Comparison of ENCODE assay signal across 11 cellular contexts in genomic region chr5:170861295-170861854, GRCh38. TPM values are rescaled to one million over a fixed set of nuclear protein-coding genes. Genes with fewer than 3 reads are reported as not detected.
DNase-seq lines count a peak whose midpoint lies in the region; ATAC-seq, FAIRE-seq and TF ChIP-seq lines count a peak whose summit lies in the region.
"Had no signal": no experiment of that assay in that cellular context is flagged by ENCODE, and none has a peak within 500 bp of the region (broad histone marks: within the 10 kb centered on the region; RNA-seq: fewer than 3 reads in every experiment).

No MANE protein-coding gene starts in this region.

- no peak overlapping the region for H2BK120ac ChIP-seq in H1 (replicated peaks; ENCODE audit: low read depth, low read length)

- H4K5ac ChIP-seq in H1 (ENCODE audit: insufficient read length, low read depth, low read length) = peak overlapping the region; percentile 37

- H3K27me3 Mint-ChIP-seq in natural killer cell treated with Interleukin-12 subunit alpha and Interleukin-12 subunit beta and Interleukin-15 and Interleukin-18, amount 100 ng/mL, for 72 hours = peaks cover 7 to 20% of the 10 kb centered on the region in 2 donors

- POLR2A ChIA-PET in H1 (lab: Charles Lee; ENCODE audit: partially characterized antibody) = no interaction called here

- H2AK5ac ChIP-seq in H1 (ENCODE audit: low read depth, low read length) = no peak overlapping the region

- peaks cover 2 to 6% of the 10 kb centered on the region in 2 experiments for H4K20me1 ChIP-seq in H1 (replicated peaks in 1 of 2; ENCODE audit: control insufficient read depth in 1 of 2, insufficient read depth in 2 of 2, low read length in 2 of 2)

- no peak for TF ChIP-seq POLR2A in H1 (IDR thresholded peaks at IDR 0.05; ENCODE audit: control extremely low read depth in 1 of 2, low read depth in 2 of 2, low read length in 2 of 2)

- H3K4me1 ChIP-seq in HUES48 (ENCODE audit: control insufficient read depth, insufficient read depth, low read length) (peaks cover 17% of the 10 kb centered on the region; the same call in 1 of the 2 replicates), H1 (replicated peaks in 1 of 4; ENCODE audit: control insufficient read depth in 3 of 4, insufficient read depth in 4 of 4, low read length in 3 of 4) (peaks cover 0 to 5% (median 1%) of the 10 kb centered on the region in 4 experiments; a peak in 2 of 7 replicates)

- peak overlapping the region; percentile 22 to 85; a peak in 2 of 4 replicates for H3K4me2 ChIP-seq in H1 (ENCODE audit: insufficient read depth in 1 of 2, low read depth in 2 of 2, low read length in 2 of 2)

- no peak overlapping the region for H2BK15ac ChIP-seq in H1 (ENCODE audit: low read length)

- H3K4me3 Mint-ChIP-seq in natural killer cell treated with Interleukin-12 subunit alpha and Interleukin-12 subunit beta and Interleukin-15 and Interleukin-18, amount 100 ng/mL, for 72 hours = peak overlapping the region; percentile 75
- H3K4me3 Mint-ChIP-seq: activated T-cell treated with anti-CD3 and anti-CD28 coated beads, Interleukin-2, amount 50 U/mL, for 24 hours had no signal

- no peak for TF ChIP-seq RAD21 in H1 (IDR thresholded peaks at IDR 0.05 in 1 of 2, conservative IDR thresholded peaks at IDR 0.05 in 1 of 2; ENCODE audit: low read depth in 2 of 2, low read length in 2 of 2)

- peaks cover 7% of the 10 kb centered on the region for H3K9me3 Mint-ChIP-seq in natural killer cell treated with Interleukin-12 subunit alpha and Interleukin-12 subunit beta and Interleukin-15 and Interleukin-18, amount 100 ng/mL, for 72 hours

- peak overlapping the region; percentile 89 for H3K27ac ChIP-seq in 22Rv1
- no peak overlapping the region for H3K27ac ChIP-seq in HUES48 (ENCODE audit: low read depth, low read length)
- H3K27ac ChIP-seq in H1 (ENCODE audit: low read depth, low read length) = no peak overlapping the region

- H3K27me3 ChIP-seq in HUES48 (ENCODE audit: control insufficient read depth, insufficient read depth, low read length) = peaks cover 9% of the 10 kb centered on the region
- peaks cover 0 to 3% (median 1%) of the 10 kb centered on the region in 4 experiments; a peak in 3 of 7 replicates for H3K27me3 ChIP-seq in H1 (replicated peaks in 1 of 4; ENCODE audit: control insufficient read depth in 3 of 4, extremely low read depth in 1 of 4, insufficient read depth in 3 of 4, low read length in 3 of 4)

- no peak overlapping the region for H3K23ac ChIP-seq in H1 (ENCODE audit: insufficient read length)

- H2BK20ac ChIP-seq in H1 (ENCODE audit: low read length) = no peak overlapping the region

- no peak overlapping the region for H3K18ac ChIP-seq in H1 (ENCODE audit: extremely low read depth, low read length)

- H3K27ac Mint-ChIP-seq in natural killer cell treated with Interleukin-12 subunit alpha and Interleukin-12 subunit beta and Interleukin-15 and Interleukin-18, amount 100 ng/mL, for 72 hours = peak overlapping the region; percentile 10 to 74
- H3K27ac Mint-ChIP-seq: activated T-cell treated with anti-CD3 and anti-CD28 coated beads, Interleukin-2, amount 50 U/mL, for 24 hours had no signal

- H3K36me3 ChIP-seq in HUES48 (ENCODE audit: control insufficient read depth, insufficient read depth, low read length) (no peaks in the 10 kb centered on the region), H1 (ENCODE audit: control insufficient read depth in 2 of 4, insufficient read depth in 4 of 4, low read length in 3 of 4) (no peaks in the 10 kb centered on the region)

- no peak overlapping the region for H4K91ac ChIP-seq in H1 (replicated peaks; ENCODE audit: insufficient read length, low read length)

- TF ChIP-seq CTCF in 22Rv1 (IDR thresholded peaks at IDR 0.05) = no peak
- no peak for TF ChIP-seq CTCF in H1 (IDR thresholded peaks at IDR 0.05; ENCODE audit: control extremely low read depth in 1 of 3, insufficient read depth in 1 of 3, low read depth in 1 of 3, low read length in 3 of 3)

- FAIRE-seq in H1 (lab: Jason Lieb, UNC) = no peak
- FAIRE-seq: K562 had no signal

- CTCF ChIA-PET in H1 (lab: Charles Lee; ENCODE audit: partially characterized antibody) = interaction anchor here (0.6 to 0.8 kb wide), 2 partner anchors 74 to 1865 kb away, joined by 3 read pairs; no protein-coding TSS in a partner anchor

- H3K4me1 Mint-ChIP-seq in natural killer cell treated with Interleukin-12 subunit alpha and Interleukin-12 subunit beta and Interleukin-15 and Interleukin-18, amount 100 ng/mL, for 72 hours (ENCODE audit: low read depth in 2 of 2) = peaks cover 13 to 15% of the 10 kb centered on the region in 2 donors

- no peak overlapping the region for H3K14ac ChIP-seq in H1 (ENCODE audit: insufficient read length)

- H3K79me1 ChIP-seq in H1 (ENCODE audit: low read depth, low read length) = peaks cover 4% of the 10 kb centered on the region; the same call in 1 of the 2 replicates

- H2BK12ac ChIP-seq in H1 (ENCODE audit: low read depth, low read length) = peak overlapping the region; percentile 28; the same call in 1 of the 2 replicates

- TF ChIP-seq EP300 in H1 (IDR thresholded peaks at IDR 0.05; ENCODE audit: borderline replicate concordance in 1 of 2, low read depth in 2 of 2, low read length in 2 of 2) = no peak

- peaks cover 26% of the 10 kb centered on the region for H3K36me3 Mint-ChIP-seq in natural killer cell treated with Interleukin-12 subunit alpha and Interleukin-12 subunit beta and Interleukin-15 and Interleukin-18, amount 100 ng/mL, for 72 hours

- no peak overlapping the region; the same call in 1 of the 2 replicates for H4K8ac ChIP-seq in H1 (ENCODE audit: extremely low read depth, insufficient read depth, low read length)

- ATAC-seq in natural killer cell treated with Interleukin-12 subunit alpha and Interleukin-12 subunit beta and Interleukin-15 and Interleukin-18, amount 100 ng/mL, for 72 hours = no peak
- no peak for ATAC-seq in GM18861 (IDR thresholded peaks at IDR 0.05; ENCODE audit: unreplicated experiment)
- no peak for ATAC-seq in GM21360 (IDR thresholded peaks at IDR 0.05; ENCODE audit: unreplicated experiment)
- no peak for ATAC-seq in HG03196 (IDR thresholded peaks at IDR 0.05; ENCODE audit: unreplicated experiment)
- ATAC-seq: K562 had no signal

- H3K4me3 ChIP-seq in HUES48 (ENCODE audit: low read depth, low read length) (peak overlapping the region; percentile 36), H1 (ENCODE audit: extremely low read depth in 1 of 4, insufficient read depth in 2 of 4, low read depth in 3 of 4, low read length in 4 of 4) (peak overlapping the region in 1 of 4 experiments; percentile 36; a peak in 2 of 8 replicates)
- H3K4me3 ChIP-seq: K562 had no signal

- H3K56ac ChIP-seq in H1 (replicated peaks; ENCODE audit: insufficient read length, low read depth, low read length) = no peak overlapping the region

- no peak overlapping the region for H2BK5ac ChIP-seq in H1 (ENCODE audit: low read depth, low read length)

- DNase-seq in H1 (ENCODE audit: low read depth in 1 of 2, low spot score in 2 of 2) (no peak), glomerular visceral epithelial cell (ENCODE audit: extremely low spot score) (no peak)
- no peak for DNase-seq in natural killer cell treated with Interleukin-12 subunit alpha and Interleukin-12 subunit beta and Interleukin-15 and Interleukin-18, amount 100 ng/mL, for 72 hours (ENCODE audit: low spot score)
- DNase-seq: T-helper 1 cell had no signal

- H3K4ac ChIP-seq in H1 (replicated peaks; ENCODE audit: insufficient read length, low read depth, low read length) = no peak overlapping the region

- H2AFZ ChIP-seq in H1 (ENCODE audit: low read length) = peak overlapping the region; percentile 69; the same call in 1 of the 2 replicates

- no peak overlapping the region for H3K9ac ChIP-seq in HUES48 (ENCODE audit: low read depth, low read length)
- H3K9ac ChIP-seq in H1 (replicated peaks in 1 of 4; ENCODE audit: extremely low read depth in 1 of 4, low read depth in 3 of 4, low read length in 3 of 4) = no peak overlapping the region

- H3K9me3 ChIP-seq in HUES48 (ENCODE audit: control insufficient read depth, insufficient read depth, low read length) = peaks cover 17% of the 10 kb centered on the region
- H3K9me3 ChIP-seq in H1 (ENCODE audit: insufficient read depth in 2 of 2, low read depth in 1 of 2, low read length in 1 of 2) = peaks cover 4 to 12% of the 10 kb centered on the region in 2 experiments; a peak in 3 of 4 replicates

- H3K79me2 ChIP-seq in H1 (ENCODE audit: control insufficient read depth in 1 of 2, insufficient read depth in 2 of 2, low read length in 2 of 2) = peaks cover 0 to 37% of the 10 kb centered on the region in 2 experiments; a peak in 3 of 4 replicates

- 36% methylated on average over 10 of the region's 22 CpGs; no CpG with 5 or more reads in 1 of the 2 experiments for WGBS in H1 (ENCODE audit: extremely low coverage in 1 of 2, insufficient coverage in 1 of 2, insufficient read length in 1 of 2, insufficient replicate concordance in 2 of 2, low coverage in 1 of 2, low lambda C conversion rate in 2 of 2, missing lambda C conversion rate in 1 of 2), 2 experiments

- peaks cover 9% of the 10 kb centered on the region for H3K23me2 ChIP-seq in H1 (ENCODE audit: low read depth, low read length)

TF ChIP-seq in H1, 55 proteins besides CTCF, POLR2A, EP300 and RAD21:
- TF ChIP-seq SP2 (IDR thresholded peaks at IDR 0.05; ENCODE audit: low read length) = no peak
- TF ChIP-seq CHD2 (IDR thresholded peaks at IDR 0.05; ENCODE audit: low read length) = peak; percentile 37; the same call in 1 of the 2 replicates

RNA-seq across cellular contexts. Expression of gene RANBP17, which starts 0.4 kb away (rescaled TPM):
- total RNA-seq in H1 (2021; fragmentation: NEBNext Ultra II Directional; extraction: Animal tissue kit (Norgen Biotek cat#: 25700)) = 16.2 and 21.3 TPM in 2 replicates
- polyA plus RNA-seq in H1 (2011; rRNA removed) = 6.8 and 8.6 TPM in 2 replicates
- polyA plus RNA-seq in H1 (2011; cell fraction: cytosol; rRNA removed) = 10.1 TPM
- 27.7 TPM for polyA plus RNA-seq in H1 (2011; cell fraction: nucleus; rRNA removed)
- polyA plus RNA-seq in H1 (2012, experiment 1 of 2) = 8.0 to 13.4 TPM (median 8.5 TPM) in 4 replicates
- polyA plus RNA-seq in H1 (2012, experiment 2 of 2) = 0.28 TPM
- 9.5 TPM for polyA plus RNA-seq in H1 (2013, experiment 1 of 2)
- polyA plus RNA-seq in H1 (2013, experiment 2 of 2) = 5.7 TPM
- polyA minus RNA-seq in H1 (2011; rRNA and poly(A)+ RNA removed) = 81.3 and 133 TPM in 2 replicates
- 25.0 TPM for polyA minus RNA-seq in H1 (2011; cell fraction: cytosol; rRNA and poly(A)+ RNA removed)
- 149 TPM for polyA minus RNA-seq in H1 (2011; cell fraction: nucleus; rRNA and poly(A)+ RNA removed)
- 1 to 10 TPM; 6.9 to 8.3 TPM for total RNA-seq in natural killer cell treated with Interleukin-12 subunit alpha and Interleukin-12 subunit beta and Interleukin-15 and Interleukin-18, amount 100 ng/mL, for 72 hours
- total RNA-seq: K562 had no signal
- polyA plus RNA-seq: K562 had no signal
